In genomic region chr1:32223683-32224082, GRCh38 we compare ENCODE assay signal across 12 cellular contexts. TPM values are rescaled to one million over a fixed set of nuclear protein-coding genes. Genes with fewer than 3 reads are reported as not detected.
A peak's percentile ranks its signal among the peaks of the same experiment; 100 is the strongest.
DNase-seq lines count a peak whose midpoint lies in the region; TF ChIP-seq lines count a peak whose summit lies in the region.
"Had no signal": no experiment of that assay in that cellular context is flagged by ENCODE, and none has a peak within 500 bp of the region (broad histone marks: within the 10 kb centered on the region; RNA-seq: fewer than 3 reads in every experiment).

No MANE protein-coding gene starts in this region.

- no peak for TF ChIP-seq POLR2A in sigmoid colon (IDR thresholded peaks at IDR 0.05)

- H3K9me2 ChIP-seq in GM23248 (ENCODE audit: insufficient read depth): no peaks in the 10 kb centered on the region

- no peaks in the 10 kb centered on the region for H3K27me3 Mint-ChIP-seq in endodermal cell (ENCODE audit: insufficient read depth)

- H3K27me3 ChIP-seq in GM23248 (replicated peaks; ENCODE audit: insufficient read depth) (no peaks in the 10 kb centered on the region), endodermal cell (ENCODE audit: control insufficient read depth, insufficient read depth, low read length, poor library complexity, severe bottlenecking) (no peaks in the 10 kb centered on the region), sigmoid colon (no peaks in the 10 kb centered on the region)

- H3K9me3 Mint-ChIP-seq in endodermal cell: no peaks in the 10 kb centered on the region

- in situ Hi-C loops in GM23248 (cut with MboI): no loop called here

- peak overlapping the region; percentile 95 for H3K4me3 ChIP-seq in GM23248
- peak overlapping the region; percentile 98 for H3K4me3 ChIP-seq in endodermal cell (ENCODE audit: low read length)
- H3K4me3 ChIP-seq in sigmoid colon: peak overlapping the region in 1 of 4 donors; percentile 70

- TF ChIP-seq EP300 in sigmoid colon (IDR thresholded peaks at IDR 0.05): no peak

- peaks cover 9% of the 10 kb centered on the region for H3K4me1 Mint-ChIP-seq in endodermal cell

- TF ChIP-seq CTCF in RWPE1 (conservative IDR thresholded peaks at IDR 0.05; ENCODE audit: low read depth) (no peak), endodermal cell (conservative IDR thresholded peaks at IDR 0.05) (no peak), sigmoid colon (IDR thresholded peaks at IDR 0.05) (no peak)

- POLR2A ChIA-PET in RWPE1 (lab: Yijun Ruan, JAX; ENCODE audit: low non-redundant PET): interaction anchor here (0.6 to 0.9 kb wide), 2 partner anchors 9 to 68 kb away, joined by 3 to 7 read pairs; partner anchors contain the start of gene HDAC1

- DNase-seq in GM23248 (peak; percentile 26), RWPE1 (ENCODE audit: low spot score) (no peak), endodermal cell (no peak), sigmoid colon (no peak), cerebellum (ENCODE audit: low spot score) (no peak), NCI-H524 (lab: John Stamatoyannopoulos, UW) (no peak), HK-2 (ENCODE audit: unreplicated experiment) (no peak), SW 1271 (lab: John Stamatoyannopoulos, UW) (no peak)
- DNase-seq: activated CD4-positive, alpha-beta T cell treated with anti-CD3 and anti-CD28 coated beads for 4 hours; NCI-H187 treated with DMSO at 0.1 percent for 48 hours; stimulated activated naive CD4-positive, alpha-beta T cell treated with Interleukin-2 at 50 U/mL for 16 hours had no signal

- H3K36me3 Mint-ChIP-seq in endodermal cell (ENCODE audit: low read depth): peaks cover 50% of the 10 kb centered on the region

- H3K79me2 ChIP-seq in GM23248 (ENCODE audit: insufficient read depth): peaks cover 87% of the 10 kb centered on the region

- peak overlapping the region; percentile 95 for H3K4me2 ChIP-seq in GM23248 (ENCODE audit: unreplicated experiment)

- peaks cover 11% of the 10 kb centered on the region; the same call in 1 of the 2 replicates for H3F3A ChIP-seq in GM23248 (ENCODE audit: insufficient read depth)

- H3K4me1 ChIP-seq in GM23248 (ENCODE audit: insufficient read depth) (peaks cover 28% of the 10 kb centered on the region), endodermal cell (ENCODE audit: control insufficient read depth, insufficient read depth, low read length) (no peaks in the 10 kb centered on the region), sigmoid colon (peaks cover 0 to 32% (median 26%) of the 10 kb centered on the region in 4 donors)

- 97 to 100% methylated on average over 3 of the region's 3 CpGs for WGBS in GM23248 (ENCODE audit: low coverage in 1 of 2, low lambda C conversion rate in 2 of 2, missing lambda C conversion rate in 2 of 2), 2 experiments
- 98 to 100% methylated on average over 3 of the region's 3 CpGs for WGBS in endodermal cell (ENCODE audit: insufficient coverage in 1 of 2, insufficient read length in 1 of 2), 2 experiments
- WGBS in sigmoid colon, 2 donors: 86 to 90% methylated on average over 3 of the region's 3 CpGs

- peak overlapping the region; percentile 86; the same call in 1 of the 2 replicates for H3K27ac ChIP-seq in GM23248
- H3K27ac ChIP-seq in RWPE1: peak overlapping the region; percentile 79; the same call in 1 of the 2 replicates
- H3K27ac ChIP-seq in endodermal cell (ENCODE audit: low read depth, low read length): no peak overlapping the region
- H3K27ac ChIP-seq in sigmoid colon: peak overlapping the region in 3 of 4 donors; percentile 31 to 90 (median 88)

- H3K4me3 Mint-ChIP-seq in endodermal cell: peak overlapping the region; percentile 97

- CTCF ChIA-PET in RWPE1 (lab: Yijun Ruan, JAX): no interaction called here

- H3K9me3 ChIP-seq in GM23248 (ENCODE audit: low read depth) (no peaks in the 10 kb centered on the region), endodermal cell (ENCODE audit: control insufficient read depth, low read length) (no peaks in the 10 kb centered on the region), sigmoid colon (no peaks in the 10 kb centered on the region)

- peak overlapping the region; percentile 48 for H3K27ac Mint-ChIP-seq in endodermal cell

- H4K20me1 ChIP-seq in GM23248 (ENCODE audit: insufficient read depth): no peaks in the 10 kb centered on the region

- no peak overlapping the region for H2AFZ ChIP-seq in GM23248

- H3K36me3 ChIP-seq in GM23248 (ENCODE audit: low read depth): peaks cover 35% of the 10 kb centered on the region
- H3K36me3 ChIP-seq in endodermal cell (ENCODE audit: control insufficient read depth, insufficient read depth, low read length): peaks cover 57% of the 10 kb centered on the region
- peaks cover 22 to 58% (median 27%) of the 10 kb centered on the region in 4 donors for H3K36me3 ChIP-seq in sigmoid colon

- peak overlapping the region; percentile 100 for H3K9ac ChIP-seq in GM23248
- no peak overlapping the region for H3K9ac ChIP-seq in endodermal cell (ENCODE audit: extremely low read depth, low read length, poor library complexity, severe bottlenecking)

- intact Hi-C loops in sigmoid colon (cut with DNase I): loop anchor here (5.0 kb wide), 1 partner anchor 129 kb away; no protein-coding TSS in a partner anchor

RNA-seq across cellular contexts. Expression of gene EIF3I, which starts 1.5 kb away (rescaled TPM):
- 266 and 286 TPM in 2 replicates for total RNA-seq in GM23248 (2014; rRNA removed; shearing (Covaris generic))
- 259 and 265 TPM in 2 replicates for polyA plus RNA-seq in GM23248 (2016; fragmentation: Nextera tagmentation; extraction: Ambion mirVana)
- total RNA-seq in endodermal cell: 100 to 1,000 TPM; 194 to 198 TPM
- 211 TPM for polyA plus RNA-seq in endodermal cell (2013, experiment 1 of 2)
- polyA plus RNA-seq in endodermal cell (2013, experiment 2 of 2): 192 TPM
- total RNA-seq in sigmoid colon: 100 to 1,000 TPM; 163 to 178 (median 171) TPM
- polyA plus RNA-seq in sigmoid colon: 100 to 1,000 TPM; 171 to 226 (median 185) TPM
- 64.5 TPM for total RNA-seq in cerebellum

RNA-seq across cellular contexts. Expression of gene TMEM234, which starts 1.5 kb away (rescaled TPM):
- 12.5 and 23.5 TPM in 2 replicates for total RNA-seq in GM23248 (2014; rRNA removed; shearing (Covaris generic))
- 25.6 and 26.1 TPM in 2 replicates for polyA plus RNA-seq in GM23248 (2016; fragmentation: Nextera tagmentation; extraction: Ambion mirVana)
- total RNA-seq in endodermal cell: 10 to 100 TPM; 35.1 to 35.5 TPM
- 13.6 TPM for polyA plus RNA-seq in endodermal cell (2013, experiment 1 of 2)
- 14.6 TPM for polyA plus RNA-seq in endodermal cell (2013, experiment 2 of 2)
- total RNA-seq in sigmoid colon: 10 to 100 TPM in 2 of 4 donors, 1 to 10 TPM in 2; 6.4 to 20.8 (median 10.1) TPM
- 10 to 100 TPM in 1 of 3 donors, 1 to 10 TPM in 2; 4.4 to 23.1 (median 7.2) TPM for polyA plus RNA-seq in sigmoid colon
- total RNA-seq in cerebellum: 22.2 TPM

RNA-seq across cellular contexts. Expression of gene DCDC2B, which starts 14.8 kb away (rescaled TPM):
- not detected in 2 replicates for total RNA-seq in GM23248 (2014; rRNA removed; shearing (Covaris generic))
- 0.21 and 0.25 TPM in 2 replicates for polyA plus RNA-seq in GM23248 (2016; fragmentation: Nextera tagmentation; extraction: Ambion mirVana)
- not detected for total RNA-seq in endodermal cell
- polyA plus RNA-seq in endodermal cell (2013, experiment 1 of 2): not detected
- not detected for polyA plus RNA-seq in endodermal cell (2013, experiment 2 of 2)
- total RNA-seq in sigmoid colon: not detected
- polyA plus RNA-seq in sigmoid colon: under 1 TPM in 1 of 3 donors, not detected in 2; 0.04 TPM
- not detected for total RNA-seq in cerebellum
- total RNA-seq: epithelial cell of proximal tubule had no signal

RNA-seq across cellular contexts. Expression of gene IQCC, which starts 18.2 kb away (rescaled TPM):
- total RNA-seq in GM23248 (2014; rRNA removed; shearing (Covaris generic)): 0.97 and 1.4 TPM in 2 replicates
- polyA plus RNA-seq in GM23248 (2016; fragmentation: Nextera tagmentation; extraction: Ambion mirVana): 1.7 and 2.2 TPM in 2 replicates
- 1 to 10 TPM; 4.7 to 6.3 TPM for total RNA-seq in endodermal cell
- polyA plus RNA-seq in endodermal cell (2013, experiment 1 of 2): 6.5 TPM
- 6.7 TPM for polyA plus RNA-seq in endodermal cell (2013, experiment 2 of 2)
- total RNA-seq in sigmoid colon: 1 to 10 TPM in 3 of 4 donors, under 1 TPM in 1; 0.81 to 3.9 (median 2.1) TPM
- polyA plus RNA-seq in sigmoid colon: 1 to 10 TPM in 2 of 3 donors, under 1 TPM in 1; 0.60 to 2.5 (median 1.4) TPM
- 3.1 TPM for total RNA-seq in cerebellum

RNA-seq across cellular contexts. Expression of gene CCDC28B, which starts 23.3 kb away (rescaled TPM):
- 10.4 and 17.7 TPM in 2 replicates for total RNA-seq in GM23248 (2014; rRNA removed; shearing (Covaris generic))
- polyA plus RNA-seq in GM23248 (2016; fragmentation: Nextera tagmentation; extraction: Ambion mirVana) (19.7 TPM in 2 replicates), sigmoid colon (1 to 10 TPM; 3.7 to 9.3 (median 4.2) TPM)
- total RNA-seq in endodermal cell (10 to 100 TPM in 1 of 2 donors, 1 to 10 TPM in 1; 9.2 to 11.1 TPM), sigmoid colon (10 to 100 TPM in 1 of 4 donors, 1 to 10 TPM in 3; 3.9 to 15.0 (median 6.9) TPM), cerebellum (13.4 TPM)
- polyA plus RNA-seq in endodermal cell (2013, experiment 1 of 2): 26.3 TPM
- polyA plus RNA-seq in endodermal cell (2013, experiment 2 of 2): 22.7 TPM
